ENCODE assay signal across 19 cellular contexts in genomic region chr4:3239342-3239741, GRCh38. TPM values are rescaled to one million over a fixed set of nuclear protein-coding genes. Genes with fewer than 3 reads are reported as not detected.
"Had no signal": no experiment of that assay in that cellular context is flagged by ENCODE, and none has a peak within 500 bp of the region (broad histone marks: within the 10 kb centered on the region; RNA-seq: fewer than 3 reads in every experiment).

No MANE protein-coding gene starts in this region.

- H3K27ac ChIP-seq: esophagus squamous epithelium, hepatocyte, neutrophil, tibial artery, upper lobe of left lung, uterus had no signal

- H3K4me2 ChIP-seq: hepatocyte had no signal

- H3K4me1 ChIP-seq: tibial artery, upper lobe of left lung had no signal

- H3K36me3 ChIP-seq: uterus had no signal

- FAIRE-seq: colon had no signal

- H3K9me3 ChIP-seq: esophagus squamous epithelium, neutrophil, tibial artery, upper lobe of left lung, uterus had no signal

- DNase-seq: effector memory CD8-positive, alpha-beta T cell; esophagus squamous epithelium; foreskin fibroblast; head of caudate nucleus; left colon; mesendoderm; naive thymus-derived CD4-positive, alpha-beta T cell; nephron progenitor cell; stimulated activated CD4-positive, alpha-beta T cell treated with anti-CD3 and anti-CD28 coated beads, Interleukin-4, amount 100 ng/mL, for 1 hour; stimulated activated CD8-positive, alpha-beta memory T cell treated with anti-CD3 and anti-CD28 coated beads, Interleukin-4, amount 100 ng/mL, for 48 hours; tibial artery; uterus had no signal

- ATAC-seq: effector memory CD8-positive, alpha-beta T cell; left colon; naive thymus-derived CD4-positive, alpha-beta T cell; right cardiac atrium; stimulated activated effector memory CD8-positive, alpha-beta T cell treated with anti-CD3 and anti-CD28 coated beads, Interleukin-12 subunit alpha, Interleukin-12 subunit beta, amount 100 ng/mL, for 72 hours had no signal

- H3K4me3 ChIP-seq: esophagus squamous epithelium, hepatocyte, tibial artery, upper lobe of left lung, uterus had no signal

- H2AFZ ChIP-seq: hepatocyte had no signal

- H3K79me2 ChIP-seq: hepatocyte had no signal

- H3K27me3 ChIP-seq: esophagus squamous epithelium, hepatocyte, neutrophil, tibial artery, upper lobe of left lung, uterus had no signal

RNA-seq across cellular contexts. Expression of gene MSANTD1, which starts 9.6 kb away (rescaled TPM):
- total RNA-seq: epithelial cell of proximal tubule had no signal
- polyA plus RNA-seq: naive thymus-derived CD4-positive, alpha-beta T cell had no signal
